Comparison of ENCODE assay signal across 10 cellular contexts in the genomic region with DNA sequence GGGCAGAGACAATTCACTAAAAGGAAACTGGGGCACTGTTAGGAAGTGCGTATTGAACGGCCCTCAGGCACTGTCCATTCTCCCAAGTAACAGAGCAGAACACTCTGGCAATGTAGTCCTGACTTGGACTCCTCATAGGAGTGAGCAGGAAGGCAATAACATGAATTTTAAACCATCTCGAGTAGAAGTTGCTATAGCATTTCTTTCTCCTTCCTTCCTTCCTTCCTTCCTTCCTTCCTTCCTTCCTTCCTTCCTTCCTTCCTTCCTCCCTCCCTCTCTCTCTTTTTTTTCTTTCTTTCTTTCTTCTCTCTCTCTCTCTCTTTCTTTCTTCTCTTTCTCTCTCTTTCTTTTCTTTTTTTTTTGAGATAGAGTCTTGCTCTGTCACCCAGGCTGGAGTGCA.
"Had no signal": no experiment of that assay in that cellular context is flagged by ENCODE, and none has a peak within 500 bp of the region (broad histone marks: within the 10 kb centered on the region; RNA-seq: fewer than 3 reads in every experiment).

No MANE protein-coding gene starts in this region.

- H3K27ac ChIP-seq: cardiac muscle cell, colonic mucosa, pancreas, vagina, VCaP had no signal

- H3K36me3 ChIP-seq: cardiac muscle cell, colonic mucosa, pancreas, vagina had no signal

- H3K27ac Mint-ChIP-seq: activated CD4-positive, alpha-beta memory T cell treated with anti-CD3 and anti-CD28 coated beads, Interleukin-2, amount 10 ng/mL, durations not matched to agents 7 days and 5 days; activated CD4-positive, alpha-beta T cell treated with anti-CD3 and anti-CD28 coated beads for 36 hours had no signal

- H3K4me3 ChIP-seq: cardiac muscle cell, colonic mucosa, pancreas, thyroid gland, vagina had no signal

- H3K4me3 Mint-ChIP-seq: activated CD4-positive, alpha-beta memory T cell treated with anti-CD3 and anti-CD28 coated beads, Interleukin-2, amount 10 ng/mL, durations not matched to agents 7 days and 5 days; activated CD4-positive, alpha-beta T cell treated with anti-CD3 and anti-CD28 coated beads for 36 hours; neural crest cell had no signal

- H3K4me1 ChIP-seq: colonic mucosa, pancreas, vagina had no signal

- H3K27me3 ChIP-seq: colonic mucosa, pancreas, thyroid gland, vagina had no signal

- DNase-seq: activated gamma-delta T cell had no signal

- H3K9me3 ChIP-seq: colonic mucosa, pancreas, thyroid gland, vagina had no signal

- H3K9me3 Mint-ChIP-seq: activated CD4-positive, alpha-beta memory T cell treated with anti-CD3 and anti-CD28 coated beads, Interleukin-2, amount 10 ng/mL, durations not matched to agents 7 days and 5 days; neural crest cell had no signal
